ENCODE assay signal across 1 cellular context in the genomic region with DNA sequence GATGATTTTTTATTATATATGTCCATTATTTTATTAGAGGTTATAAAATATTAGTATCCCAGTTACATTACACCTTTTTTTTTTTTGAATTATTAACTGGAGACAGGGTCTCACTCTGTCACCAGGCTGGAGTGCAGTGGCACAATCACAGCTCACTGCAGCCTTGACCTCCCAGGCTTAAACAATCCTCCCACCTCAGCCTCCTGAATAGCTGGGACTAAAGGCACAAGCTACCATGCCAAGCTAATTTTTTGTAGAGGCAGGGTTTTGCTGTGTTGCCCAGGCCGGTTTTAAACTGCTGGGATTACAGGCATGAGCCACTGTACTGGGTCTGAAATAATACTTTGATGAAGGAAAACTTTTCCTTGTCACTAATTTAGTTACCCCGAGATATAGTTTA.
TF ChIP-seq lines count a peak whose summit lies in the region.

No MANE protein-coding gene starts in this region.

TF ChIP-seq in endothelial cell of umbilical vein, 7 proteins besides CTCF, POLR2A, EP300 and RAD21:
- no peak for TF ChIP-seq FOS (IDR thresholded peaks at IDR 0.05; ENCODE audit: borderline replicate concordance, insufficient read depth, low read length)
- TF ChIP-seq, protein P1, sequence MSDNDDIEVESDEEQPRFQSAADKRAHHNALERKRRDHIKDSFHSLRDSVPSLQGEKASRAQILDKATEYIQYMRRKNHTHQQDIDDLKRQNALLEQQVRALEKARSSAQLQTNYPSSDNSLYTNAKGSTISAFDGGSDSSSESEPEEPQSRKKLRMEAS (IDR thresholded peaks at IDR 0.05; ENCODE audit: insufficient read depth, insufficient read length) = no peak
